ENCODE assay signal across 7 cellular contexts in genomic region chr9:24931894-24932293, GRCh38.
"Had no signal": no experiment of that assay in that cellular context is flagged by ENCODE, and none has a peak within 500 bp of the region (broad histone marks: within the 10 kb centered on the region; RNA-seq: fewer than 3 reads in every experiment).

No MANE protein-coding gene starts in this region.

- H3K9ac ChIP-seq: GM23248 had no signal

- H3K9me3 Mint-ChIP-seq: H9 had no signal

- H3K27ac Mint-ChIP-seq: H9, IgD-negative memory B cell had no signal

- ATAC-seq: HepG2 had no signal

- DNase-seq: GM23248, GOT3, H9, HCEC 1CT, KBM-7 had no signal

- H3K27me3 Mint-ChIP-seq: IgD-negative memory B cell had no signal

- H3K36me3 Mint-ChIP-seq: IgD-negative memory B cell had no signal

- H2AFZ ChIP-seq: GM23248 had no signal

- H3K4me3 Mint-ChIP-seq: H9, IgD-negative memory B cell had no signal

- H3K4me3 ChIP-seq: GM23248 had no signal

- H3K27ac ChIP-seq: GM23248 had no signal
